Comparison of ENCODE assay signal across 10 cellular contexts in the genomic region with DNA sequence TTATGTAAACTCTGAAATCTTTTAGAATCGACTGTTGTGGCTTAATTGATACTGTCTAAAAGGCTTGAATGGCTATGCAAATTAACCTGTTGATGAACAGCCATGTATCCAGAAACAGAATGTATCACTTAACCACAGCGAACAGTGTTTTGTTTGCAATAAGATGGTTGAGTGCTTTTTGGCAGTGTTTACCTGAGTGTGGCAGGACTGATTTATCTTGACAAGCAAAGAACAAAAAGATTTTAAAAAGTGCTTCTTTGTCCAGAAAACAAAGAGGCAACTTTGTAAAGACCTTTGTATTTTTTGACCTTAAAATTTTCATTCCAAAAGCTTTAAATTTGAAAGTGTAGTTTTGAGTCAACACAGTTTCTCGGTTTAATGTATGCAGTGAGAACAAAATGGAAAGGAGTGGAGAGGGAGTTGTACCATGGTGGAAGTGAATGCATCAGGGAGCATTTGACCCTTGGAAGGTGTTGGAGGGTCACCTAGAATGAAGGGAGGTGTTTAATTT. TPM values are rescaled to one million over a fixed set of nuclear protein-coding genes. Genes with fewer than 3 reads are reported as not detected.
A peak's percentile ranks its signal among the peaks of the same experiment; 100 is the strongest.
DNase-seq lines count a peak whose midpoint lies in the region; ATAC-seq and TF ChIP-seq lines count a peak whose summit lies in the region.
"Had no signal": no experiment of that assay in that cellular context is flagged by ENCODE, and none has a peak within 500 bp of the region (broad histone marks: within the 10 kb centered on the region; RNA-seq: fewer than 3 reads in every experiment).

No MANE protein-coding gene starts in this region.

- peak overlapping the region; percentile 54 for H3K27ac Mint-ChIP-seq in T-helper 17 cell

- H3K9me3 ChIP-seq in T-helper 17 cell (ENCODE audit: control insufficient read depth, low read length, poor library complexity, severe bottlenecking) (no peaks in the 10 kb centered on the region), testis (no peaks in the 10 kb centered on the region), esophagus squamous epithelium (no peaks in the 10 kb centered on the region)

- WGBS in testis, 2 donors, result 51 to 67% methylated on average over 3 of the region's 3 CpGs
- 29 to 37% methylated on average over 3 of the region's 3 CpGs for WGBS in esophagus squamous epithelium, 2 donors

- TF ChIP-seq POLR2A in testis (IDR thresholded peaks at IDR 0.05), result no peak
- TF ChIP-seq POLR2A in esophagus squamous epithelium (IDR thresholded peaks at IDR 0.05), result no peak

- H3K36me3 ChIP-seq in testis (ENCODE audit: low read depth, missing control alignments) (no peaks in the 10 kb centered on the region), esophagus squamous epithelium (peaks cover 0 to 5% (median 0%) of the 10 kb centered on the region in 3 donors)

- H3K4me1 ChIP-seq in testis (peaks cover 5% of the 10 kb centered on the region), esophagus squamous epithelium (peaks cover 0 to 54% (median 25%) of the 10 kb centered on the region in 3 donors)

- TF ChIP-seq CTCF in testis (IDR thresholded peaks at IDR 0.05) (no peak), esophagus squamous epithelium (IDR thresholded peaks at IDR 0.05) (no peak)

- H3K4me3 ChIP-seq in testis (no peak overlapping the region), esophagus squamous epithelium (no peak overlapping the region)

- intact Hi-C loops in testis (cut with DNase I; ENCODE audit: low total_unique reads), result no loop called here
- intact Hi-C loops in esophagus squamous epithelium (cut with DNase I), result no loop called here

- DNase-seq in T-helper 17 cell (no peak), NCI-H82 (lab: John Stamatoyannopoulos, UW) (no peak), testis (no peak), esophagus squamous epithelium (lab: John Stamatoyannopoulos, UW) (no peak), SHP77 treated with DMSO at 0.1 percent for 48 hours (lab: John Stamatoyannopoulos, UW) (no peak)
- DNase-seq: DMS 273 treated with DMSO at 0.1 percent for 48 hours had no signal

- peaks cover 12% of the 10 kb centered on the region for H3K4me1 Mint-ChIP-seq in T-helper 17 cell

- H3K36me3 Mint-ChIP-seq in T-helper 17 cell (ENCODE audit: low read depth), result peaks cover 2% of the 10 kb centered on the region

- ATAC-seq in GM18519 (IDR thresholded peaks at IDR 0.05; ENCODE audit: low FRiP score, unreplicated experiment), result peak; percentile 91
- ATAC-seq in GM21529 (IDR thresholded peaks at IDR 0.05; ENCODE audit: unreplicated experiment), result peak; percentile 93
- peak; percentile 99 for ATAC-seq in HG03175 (IDR thresholded peaks at IDR 0.05; ENCODE audit: unreplicated experiment)
- ATAC-seq in T-helper 17 cell, result no peak

- H3K27me3 Mint-ChIP-seq in T-helper 17 cell, result no peaks in the 10 kb centered on the region

- H3K27ac ChIP-seq in testis (no peak overlapping the region), esophagus squamous epithelium (no peak overlapping the region)

- peak overlapping the region; percentile 41 for H3K4me3 Mint-ChIP-seq in T-helper 17 cell
- H3K4me3 Mint-ChIP-seq: neural crest cell had no signal

- H3K27me3 ChIP-seq in testis, result no peaks in the 10 kb centered on the region
- no peaks in the 10 kb centered on the region for H3K27me3 ChIP-seq in esophagus squamous epithelium

RNA-seq across cellular contexts. Expression of a gene that starts 18.0 kb away (rescaled TPM):
- total RNA-seq in T-helper 17 cell (10 to 100 TPM; 14.6 to 23.3 TPM), testis (100 to 1,000 TPM in 1 of 2 donors, 10 to 100 TPM in 1; 83.5 to 108 TPM), esophagus squamous epithelium (100 to 1,000 TPM in 1 of 4 donors, 10 to 100 TPM in 3; 26.5 to 117 (median 29.7) TPM)
- 17.4 TPM for polyA plus RNA-seq in testis (ENCODE audit: insufficient read depth, low read depth, low replicate concordance)
